In genomic region chr11:118898400-118899295, GRCh38 we compare ENCODE assay signal across 1 cellular context.
TF ChIP-seq lines count a peak whose summit lies in the region.

No MANE protein-coding gene starts in this region.

TF ChIP-seq in endothelial cell of umbilical vein, 7 proteins besides CTCF, POLR2A, EP300 and RAD21:
- no peak for TF ChIP-seq POLR2AphosphoS5 (IDR thresholded peaks at IDR 0.05; ENCODE audit: insufficient read depth, low read depth, low read length)
- no peak for TF ChIP-seq MYC (IDR thresholded peaks at IDR 0.05; ENCODE audit: low read depth, low read length)
- no peak for TF ChIP-seq MAX (IDR thresholded peaks at IDR 0.05; ENCODE audit: insufficient read depth, insufficient read length)
- no peak for TF ChIP-seq JUN (IDR thresholded peaks at IDR 0.05; ENCODE audit: borderline replicate concordance, insufficient read depth, insufficient read length, low read depth)
- no peak for TF ChIP-seq EZH2 (IDR thresholded peaks at IDR 0.05; ENCODE audit: borderline replicate concordance, low read depth, low read length, severe bottlenecking)
- no peak for TF ChIP-seq GATA2 (IDR thresholded peaks at IDR 0.05; ENCODE audit: insufficient read depth, insufficient read length, low read depth, low read length)
- TF ChIP-seq FOS (IDR thresholded peaks at IDR 0.05; ENCODE audit: borderline replicate concordance, insufficient read depth, low read length), result no peak
